ENCODE assay signal across 9 cellular contexts in the genomic region with DNA sequence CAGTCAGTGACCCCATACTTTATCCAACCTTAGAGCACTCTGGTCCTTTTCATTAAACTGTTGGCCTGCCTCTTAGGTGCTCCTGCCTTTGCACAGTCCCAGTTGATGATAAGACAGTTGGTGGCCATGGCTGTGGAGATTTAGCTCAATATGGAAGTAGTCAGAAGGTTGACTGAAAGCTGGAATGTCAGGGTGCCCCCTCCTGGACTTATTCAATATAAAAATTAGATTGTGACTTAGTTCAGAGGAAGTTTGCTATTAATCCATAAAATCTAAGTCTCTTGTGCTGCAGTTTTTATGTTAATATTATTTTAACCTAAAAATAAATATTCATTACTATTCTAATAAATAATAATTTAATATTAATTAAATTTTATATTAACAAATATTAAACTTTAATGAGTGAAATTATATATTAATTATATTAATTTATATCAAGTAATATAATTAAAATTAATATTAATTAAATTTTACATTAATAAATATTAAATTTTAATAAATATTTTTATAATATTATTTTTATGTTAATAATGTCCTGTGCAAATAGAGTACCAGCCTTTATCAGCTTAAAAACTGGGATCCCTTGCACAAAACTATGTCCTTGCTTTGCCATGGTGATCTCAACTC.
DNase-seq lines count a peak whose midpoint lies in the region; ATAC-seq and TF ChIP-seq lines count a peak whose summit lies in the region.
"Had no signal": no experiment of that assay in that cellular context is flagged by ENCODE, and none has a peak within 500 bp of the region (broad histone marks: within the 10 kb centered on the region; RNA-seq: fewer than 3 reads in every experiment).

No MANE protein-coding gene starts in this region.

- no peaks in the 10 kb centered on the region for H3K9me3 ChIP-seq in BE2C
- H3K9me3 ChIP-seq in hepatocyte (ENCODE audit: low read depth), result no peaks in the 10 kb centered on the region
- H3K9me3 ChIP-seq in vagina, result no peaks in the 10 kb centered on the region

- H4K20me1 ChIP-seq in hepatocyte (ENCODE audit: insufficient read depth, poor library complexity, severe bottlenecking), result no peaks in the 10 kb centered on the region

- CTCF ChIA-PET in HEK293T (lab: Yijun Ruan, JAX), result interaction anchor here (0.6 to 1.0 kb wide), 4 partner anchors 20 to 617 kb away, joined by 3 to 6 read pairs (median 4); no protein-coding TSS in a partner anchor

- intact Hi-C loops in vagina (cut with DNase I), result no loop called here

- DNase-seq in BE2C (no peak), HEK293T (ENCODE audit: extremely low spot score) (peak; percentile 33), RPMI8226 (peak; percentile 39), hepatocyte (ENCODE audit: low spot score) (no peak), coronary artery (ENCODE audit: low spot score) (no peak), omental fat pad (ENCODE audit: low spot score) (no peak), vagina (ENCODE audit: extremely low spot score in 2 of 2) (no peak)
- DNase-seq in activated effector memory CD4-positive, alpha-beta T cell treated with Interleukin-2 at 50 U/mL for 16 hours, result no peak

- POLR2A ChIA-PET in HEK293T (lab: Yijun Ruan, JAX), result no interaction called here

- TF ChIP-seq CTCF in BE2C (IDR thresholded peaks at IDR 0.05; ENCODE audit: low read depth, low read length) (peak; percentile 21), hepatocyte (IDR thresholded peaks at IDR 0.05; ENCODE audit: poor library complexity) (peak; percentile 19), coronary artery (IDR thresholded peaks at IDR 0.05) (no peak), omental fat pad (IDR thresholded peaks at IDR 0.05) (no peak), vagina (IDR thresholded peaks at IDR 0.05) (no peak)

- H3K27ac ChIP-seq in hepatocyte, result no peak overlapping the region
- H3K27ac ChIP-seq in coronary artery, result no peak overlapping the region
- H3K27ac ChIP-seq in vagina, result no peak overlapping the region
- H3K27ac ChIP-seq: SK-N-MC had no signal

- no peaks in the 10 kb centered on the region for H3K9me2 ChIP-seq in hepatocyte (replicated peaks; ENCODE audit: insufficient read depth)

- H3K4me3 ChIP-seq in BE2C (ENCODE audit: low read depth, low read length), result no peak overlapping the region
- H3K4me3 ChIP-seq in hepatocyte, result no peak overlapping the region
- H3K4me3 ChIP-seq in coronary artery, result no peak overlapping the region
- H3K4me3 ChIP-seq in vagina, result no peak overlapping the region
- H3K4me3 ChIP-seq: SK-N-MC had no signal

- no peak overlapping the region for H3K4me2 ChIP-seq in hepatocyte

- no peak for ATAC-seq in omental fat pad (ENCODE audit: low FRiP score)

- H3K36me3 ChIP-seq in BE2C (no peaks in the 10 kb centered on the region), hepatocyte (replicated peaks; ENCODE audit: insufficient read depth, low read depth) (no peaks in the 10 kb centered on the region), vagina (no peaks in the 10 kb centered on the region)

- H3K27me3 ChIP-seq in BE2C (no peaks in the 10 kb centered on the region), hepatocyte (no peaks in the 10 kb centered on the region), vagina (no peaks in the 10 kb centered on the region)

- no peaks in the 10 kb centered on the region for H3K4me1 ChIP-seq in BE2C
- H3K4me1 ChIP-seq in hepatocyte (ENCODE audit: insufficient read depth), result no peaks in the 10 kb centered on the region
- no peaks in the 10 kb centered on the region for H3K4me1 ChIP-seq in vagina

- no peak overlapping the region for H2AFZ ChIP-seq in hepatocyte

- no peaks in the 10 kb centered on the region for H3K79me2 ChIP-seq in hepatocyte

- no peak for TF ChIP-seq POLR2A in vagina (IDR thresholded peaks at IDR 0.05)

TF ChIP-seq in HEK293T, 16 proteins besides CTCF, POLR2A, EP300 and RAD21:
- TF ChIP-seq BHLHE40 (IDR thresholded peaks at IDR 0.05; ENCODE audit: borderline replicate concordance) (no peak), LEF1 (IDR thresholded peaks at IDR 0.05; ENCODE audit: borderline replicate concordance) (no peak), L3MBTL2 (conservative IDR thresholded peaks at IDR 0.05) (no peak), TARDBP (IDR thresholded peaks at IDR 0.05) (no peak), FOXM1 (IDR thresholded peaks at IDR 0.05; ENCODE audit: borderline replicate concordance) (no peak), NFRKB (IDR thresholded peaks at IDR 0.05) (no peak), SP1 (IDR thresholded peaks at IDR 0.05) (no peak), FOXA1 (IDR thresholded peaks at IDR 0.05) (no peak), ARNT (IDR thresholded peaks at IDR 0.05) (no peak), ELF4 (IDR thresholded peaks at IDR 0.05) (no peak), CTBP1 (IDR thresholded peaks at IDR 0.05; ENCODE audit: borderline replicate concordance) (no peak), SUZ12 (IDR thresholded peaks at IDR 0.05) (no peak), ZNF384 (IDR thresholded peaks at IDR 0.05) (no peak), HDGF (IDR thresholded peaks at IDR 0.05; ENCODE audit: borderline replicate concordance) (no peak), PKNOX1 (IDR thresholded peaks at IDR 0.05) (no peak), FOXK2 (IDR thresholded peaks at IDR 0.05) (no peak)

Comparison
In these comparisons a context has a peak if more than half of its experiments do, and no peak if none do; other contexts are left out.
1. DNase-seq: peak in HEK293T (single experiment) and RPMI8226 (single experiment); none in BE2C (single experiment), hepatocyte (single experiment), coronary artery (single experiment), omental fat pad (single experiment), activated effector memory CD4-positive, alpha-beta T cell treated with Interleukin-2 at 50 U/mL for 16 hours (single experiment) and vagina (0 of 2).
2. CTCF ChIP-seq: peak in BE2C (single experiment) and hepatocyte (single experiment); none in coronary artery (single experiment), omental fat pad (0 of 3) and vagina (0 of 3).